Comparison of ENCODE assay signal across 8 cellular contexts in the genomic region with DNA sequence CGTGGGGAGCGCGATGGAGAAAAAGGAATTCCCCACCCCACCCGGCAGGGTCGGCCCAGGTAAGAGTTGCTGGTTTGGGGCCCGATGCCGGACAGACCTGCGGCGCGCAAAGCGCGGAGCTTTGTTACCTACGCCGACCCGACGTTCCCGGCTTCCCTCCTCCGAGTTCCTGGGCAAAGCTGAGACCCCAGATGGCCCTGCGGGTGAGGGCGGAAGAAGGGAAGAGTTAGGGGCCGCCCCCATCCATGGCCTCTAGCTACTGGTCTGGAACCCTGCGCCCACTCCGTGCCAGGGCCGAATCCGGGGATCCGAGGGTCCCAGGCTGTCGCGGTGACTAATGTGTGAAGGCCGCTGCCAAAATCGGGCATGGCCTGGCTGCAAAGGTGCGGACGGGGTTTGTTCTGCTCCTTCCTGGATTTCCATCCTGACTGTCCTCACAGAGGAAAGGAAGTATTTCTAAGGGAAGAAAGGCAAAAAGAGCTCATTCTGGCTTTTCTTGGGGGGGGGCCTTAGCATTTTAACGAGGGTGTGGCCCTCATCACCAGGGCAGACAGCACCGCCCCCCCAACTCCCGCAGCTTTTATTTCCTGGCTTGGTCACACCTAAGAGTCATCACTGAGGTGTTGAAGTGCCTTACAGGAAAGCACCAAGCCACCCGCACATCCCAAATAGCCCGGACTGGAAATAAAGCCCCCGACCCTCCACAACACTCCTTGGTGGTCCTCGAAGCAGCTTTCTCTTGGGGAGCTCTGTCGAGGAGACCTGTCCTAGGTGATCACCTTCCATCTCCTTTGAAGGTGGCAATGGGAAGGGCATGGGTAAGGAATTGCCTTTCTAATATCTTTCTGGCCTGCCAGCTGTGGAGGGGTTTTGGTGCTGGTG. TPM values are rescaled to one million over a fixed set of nuclear protein-coding genes. Genes with fewer than 3 reads are reported as not detected.
A peak's percentile ranks its signal among the peaks of the same experiment; 100 is the strongest.
DNase-seq lines count a peak whose midpoint lies in the region; ATAC-seq, FAIRE-seq and TF ChIP-seq lines count a peak whose summit lies in the region.

No MANE protein-coding gene starts in this region.

- H3K4me1 Mint-ChIP-seq in MCF 10A (ENCODE audit: insufficient read depth, unreplicated experiment) = peaks cover 18% of the 10 kb centered on the region

- peak; percentile 57 for ATAC-seq in HepG2
- ATAC-seq in HG03025 (IDR thresholded peaks at IDR 0.05; ENCODE audit: low FRiP score, unreplicated experiment) = no peak

- DNase-seq in NCI-H146 treated with DMSO at 0.1 percent for 48 hours (lab: John Stamatoyannopoulos, UW; ENCODE audit: unreplicated experiment) = peak; percentile 31
- peak; percentile 62 for DNase-seq in MCF 10A (ENCODE audit: unreplicated experiment)
- peak; percentile 50 for DNase-seq in HepG2 (ENCODE audit: low spot score)
- no peak for DNase-seq in tibial artery
- DNase-seq in SIG-M5 (lab: John Stamatoyannopoulos, UW) = no peak
- DNase-seq in cerebellar nuclear complex (lab: John Stamatoyannopoulos, UW) = no peak

- no peak for FAIRE-seq in HepG2 (lab: Jason Lieb, UNC)

- H3K9me2 ChIP-seq in DOHH2 (replicated peaks; ENCODE audit: control insufficient read depth, low read length) = no peaks in the 10 kb centered on the region

- H3K27ac ChIP-seq in DOHH2 (ENCODE audit: low read depth, low read length) (no peak overlapping the region), HepG2 (ENCODE audit: extremely low read length, insufficient read depth, low read length) (peak overlapping the region; percentile 84), tibial artery (no peak overlapping the region)

- peak overlapping the region; percentile 81 for H3K4me3 Mint-ChIP-seq in MCF 10A (ENCODE audit: unreplicated experiment)

- no peak overlapping the region for H2AFZ ChIP-seq in HepG2 (ENCODE audit: low read length)

- no peaks in the 10 kb centered on the region for H3K27me3 Mint-ChIP-seq in MCF 10A (ENCODE audit: insufficient read depth, unreplicated experiment)

- peak overlapping the region; percentile 91 for H3K9ac ChIP-seq in HepG2 (ENCODE audit: insufficient read depth, low read depth, low read length)

- H3K36me3 ChIP-seq in DOHH2 (ENCODE audit: control insufficient read depth, low read length) (no peaks in the 10 kb centered on the region), HepG2 (replicated peaks in 1 of 2; ENCODE audit: control insufficient read depth in 1 of 2, insufficient read depth in 2 of 2, low read length in 2 of 2) (peaks cover 5 to 8% of the 10 kb centered on the region in 2 experiments; a peak in 4 of 5 replicates), tibial artery (peaks cover 16 to 30% (median 25%) of the 10 kb centered on the region in 3 donors)

- WGBS in HepG2 (ENCODE audit: low lambda C conversion rate) = 5% methylated on average over 27 of the region's 40 CpGs

- peak overlapping the region; percentile 69 for H3K4me2 ChIP-seq in DOHH2 (ENCODE audit: low read length)
- H3K4me2 ChIP-seq in HepG2 (ENCODE audit: low read depth, low read length) = peak overlapping the region; percentile 94

- CTCF ChIA-PET in MCF 10A (lab: Yijun Ruan, JAX) (interaction anchor here (0.5 to 1.7 kb wide), 13 partner anchors 9 to 1569 kb away, joined by 3 to 23 read pairs (median 3); no protein-coding TSS in a partner anchor), HepG2 (lab: Yijun Ruan, JAX; ENCODE audit: low intra/inter-chr PET ratio, low total read pairs) (no interaction called here)

- in situ Hi-C loops in HepG2 (cut with HindIII; ENCODE audit: extremely low pct_ligation_motif_present, low pct_unique_long_range_greater_than_20kb) = loop anchor here (5.0 to 10.0 kb wide), 2 partner anchors 48 to 65 kb away; no protein-coding TSS in a partner anchor

- H3K9me3 Mint-ChIP-seq in MCF 10A (ENCODE audit: unreplicated experiment) = no peaks in the 10 kb centered on the region

- intact Hi-C loops in MCF 10A (cut with micrococcal nuclease) = no loop called here
- intact Hi-C loops in HepG2 (cut with micrococcal nuclease; ENCODE audit: unreplicated experiment) = loop anchor here (2.0 kb wide), 1 partner anchor 18 kb away; a partner anchor contains a TSS
- intact Hi-C loops in tibial artery (cut with DNase I; ENCODE audit: low total_unique reads) = loop anchor here (10.0 kb wide), 1 partner anchor 58 kb away; no protein-coding TSS in a partner anchor

- TF ChIP-seq CTCF in DOHH2 (IDR thresholded peaks at IDR 0.05; ENCODE audit: low read depth, low read length, poor library complexity, severe bottlenecking) (no peak), MCF 10A (IDR thresholded peaks at IDR 0.05; ENCODE audit: unreplicated experiment) (no peak), HepG2 (CRISPR knock-in tag; IDR thresholded peaks at IDR 0.05) (no peak), tibial artery (IDR thresholded peaks at IDR 0.05) (no peak)

- H3K4me3 ChIP-seq in DOHH2 (ENCODE audit: low read length) (peak overlapping the region; percentile 49), HepG2 (replicated peaks in 1 of 3; ENCODE audit: insufficient read depth in 1 of 3, low read depth in 2 of 3, low read length in 3 of 3) (peak overlapping the region; percentile 99 to 100 (median 100)), tibial artery (peak overlapping the region; percentile 38 to 56)

- H3K79me2 ChIP-seq in DOHH2 (ENCODE audit: control insufficient read depth, low read length) (no peaks in the 10 kb centered on the region), HepG2 (ENCODE audit: insufficient read depth, low read length) (peaks cover 52% of the 10 kb centered on the region)

- peaks cover 14% of the 10 kb centered on the region for H3K36me3 Mint-ChIP-seq in MCF 10A (ENCODE audit: insufficient read depth, unreplicated experiment)

- peak; percentile 24 to 32; a peak in 1 of 4 replicates for TF ChIP-seq POLR2A in HepG2 (IDR thresholded peaks at IDR 0.05; ENCODE audit: insufficient read depth in 1 of 2, low read depth in 2 of 2, low read length in 2 of 2)

- H4K20me1 ChIP-seq in DOHH2 (ENCODE audit: control insufficient read depth, insufficient read depth, low read depth, low read length) (no peaks in the 10 kb centered on the region), HepG2 (ENCODE audit: insufficient read depth, low read length) (peaks cover 8% of the 10 kb centered on the region; the same call in 1 of the 2 replicates)

- H3K27ac Mint-ChIP-seq in MCF 10A (ENCODE audit: low read depth, unreplicated experiment) = peak overlapping the region; percentile 61

- H3K27me3 ChIP-seq in DOHH2 (ENCODE audit: control insufficient read depth, low read length) (peaks cover 38% of the 10 kb centered on the region), HepG2 (ENCODE audit: control insufficient read depth in 1 of 2, insufficient read depth in 2 of 2, low read length in 2 of 2) (no peaks in the 10 kb centered on the region; a peak in 1 of 5 replicates), tibial artery (peaks cover 0 to 22% of the 10 kb centered on the region in 2 donors)

- no peak; the same call in 1 of the 2 replicates for TF ChIP-seq RAD21 in HepG2 (CRISPR knock-in tag; IDR thresholded peaks at IDR 0.05)

- no peaks in the 10 kb centered on the region for H3F3A ChIP-seq in DOHH2 (ENCODE audit: control insufficient read depth, insufficient read depth)

- TSS peak; percentile 58 for BruUV-seq in MCF 10A (replicated peaks; lab: Mats Ljungman, UMichigan)
- BruUV-seq in HepG2 (replicated peaks; lab: Mats Ljungman, UMichigan) = no TSS peak

- H3K9me3 ChIP-seq in DOHH2 (ENCODE audit: control insufficient read depth, insufficient read depth, low read length) (no peaks in the 10 kb centered on the region), HepG2 (ENCODE audit: low read length) (no peaks in the 10 kb centered on the region), tibial artery (no peaks in the 10 kb centered on the region)

- POLR2A ChIA-PET in MCF 10A (lab: Yijun Ruan, JAX) = interaction anchor here (0.5 to 4.4 kb wide), 19 partner anchors 12 to 113 kb away, joined by 3 to 60 read pairs (median 9); a partner anchor contains a TSS
- POLR2A ChIA-PET in HepG2 (lab: Yijun Ruan, JAX) = interaction anchor here (1.1 to 4.2 kb wide), 16 partner anchors 12 to 558 kb away, joined by 3 to 103 read pairs (median 6); a partner anchor contains a TSS

- TF ChIP-seq EP300 in HepG2 (IDR thresholded peaks at IDR 0.05; ENCODE audit: low read depth in 2 of 2, low read length in 2 of 2) (no peak), HepG2 (CRISPR knock-in tag; IDR thresholded peaks at IDR 0.05; ENCODE audit: borderline replicate concordance) (no peak)

- H3K4me1 ChIP-seq in DOHH2 (ENCODE audit: control insufficient read depth, low read length) (peaks cover 6% of the 10 kb centered on the region; the same call in 1 of the 2 replicates), HepG2 (ENCODE audit: insufficient read depth, low read length) (peaks cover 52% of the 10 kb centered on the region), tibial artery (peaks cover 0 to 23% (median 12%) of the 10 kb centered on the region in 4 donors)

RNA-seq across cellular contexts. Expression of a gene that starts 1.1 kb away (rescaled TPM):
- total RNA-seq in MCF 10A (2022) (42.6 and 48.4 TPM in 2 replicates), HepG2 (2016; rRNA removed; fragmentation: Illumina TruSeq; extraction: Trizol) (48.5 and 99.8 TPM in 2 replicates)
- 16.1 and 17.5 TPM in 2 replicates for total RNA-seq in HepG2 (2016; cell fraction: cytosol; rRNA removed; fragmentation: Illumina TruSeq; extraction: Trizol; ENCODE audit: low read depth)
- total RNA-seq in HepG2 (2016; cell fraction: insoluble cytoplasmic fraction; rRNA removed; fragmentation: Illumina TruSeq; extraction: Trizol) = 42.2 and 99.6 TPM in 2 replicates
- total RNA-seq in HepG2 (2016; cell fraction: membrane; rRNA removed; fragmentation: Illumina TruSeq; extraction: Trizol) = 29.0 and 31.7 TPM in 2 replicates
- 111 and 135 TPM in 2 replicates for total RNA-seq in HepG2 (2016; cell fraction: nucleus; rRNA removed; fragmentation: Illumina TruSeq; extraction: Trizol)
- 98.5 and 116 TPM in 2 replicates for polyA plus RNA-seq in HepG2 (2011; rRNA removed)
- 75.5 and 97.3 TPM in 2 replicates for polyA plus RNA-seq in HepG2 (2011; cell fraction: cytosol; rRNA removed)
- polyA plus RNA-seq in HepG2 (2011; cell fraction: nucleus; rRNA removed) = 240 and 289 TPM in 2 replicates
- polyA plus RNA-seq in HepG2 (2012) = 93.9 and 95.7 TPM in 2 replicates
- 6.8 and 7.3 TPM in 2 replicates for polyA plus RNA-seq in HepG2 (2016; cell fraction: cytosol; fragmentation: Illumina TruSeq; extraction: Trizol; ENCODE audit: low read depth)
- 34.4 and 38.1 TPM in 2 replicates for polyA plus RNA-seq in HepG2 (2016; cell fraction: insoluble cytoplasmic fraction; fragmentation: Illumina TruSeq; extraction: Trizol; ENCODE audit: low read depth)
- 12.8 and 15.4 TPM in 2 replicates for polyA plus RNA-seq in HepG2 (2016; cell fraction: membrane; fragmentation: Illumina TruSeq; extraction: Trizol; ENCODE audit: low read depth)
- polyA plus RNA-seq in HepG2 (2016; cell fraction: nucleus; fragmentation: Illumina TruSeq; extraction: Trizol; ENCODE audit: insufficient read depth, low read depth) = 220 and 224 TPM in 2 replicates
- polyA minus RNA-seq in HepG2 (2011; rRNA and poly(A)+ RNA removed; ENCODE audit: low replicate concordance) = 0.19 and 231 TPM in 2 replicates
- 83.9 and 88.1 TPM in 2 replicates for polyA minus RNA-seq in HepG2 (2011; cell fraction: cytosol; rRNA and poly(A)+ RNA removed)
- 66.0 and 71.1 TPM in 2 replicates for polyA minus RNA-seq in HepG2 (2011; cell fraction: nucleus; rRNA and poly(A)+ RNA removed)

RNA-seq across cellular contexts. Expression of a gene that starts 17.7 kb away (rescaled TPM):
- total RNA-seq in MCF 10A (2022) (17.5 and 23.4 TPM in 2 replicates), HepG2 (2016; rRNA removed; fragmentation: Illumina TruSeq; extraction: Trizol) (45.4 and 45.8 TPM in 2 replicates)
- 8.5 and 8.8 TPM in 2 replicates for total RNA-seq in HepG2 (2016; cell fraction: cytosol; rRNA removed; fragmentation: Illumina TruSeq; extraction: Trizol; ENCODE audit: low read depth)
- total RNA-seq in HepG2 (2016; cell fraction: insoluble cytoplasmic fraction; rRNA removed; fragmentation: Illumina TruSeq; extraction: Trizol) = 47.2 and 51.0 TPM in 2 replicates
- total RNA-seq in HepG2 (2016; cell fraction: membrane; rRNA removed; fragmentation: Illumina TruSeq; extraction: Trizol) = 13.3 and 15.2 TPM in 2 replicates
- 35.8 and 40.4 TPM in 2 replicates for total RNA-seq in HepG2 (2016; cell fraction: nucleus; rRNA removed; fragmentation: Illumina TruSeq; extraction: Trizol)
- 70.4 and 89.4 TPM in 2 replicates for polyA plus RNA-seq in HepG2 (2011; rRNA removed)
- polyA plus RNA-seq in HepG2 (2011; cell fraction: cytosol; rRNA removed) = 29.9 and 38.2 TPM in 2 replicates
- polyA plus RNA-seq in HepG2 (2011; cell fraction: nucleus; rRNA removed) = 249 and 270 TPM in 2 replicates
- polyA plus RNA-seq in HepG2 (2012) = 56.0 and 58.1 TPM in 2 replicates
- 4.5 and 5.4 TPM in 2 replicates for polyA plus RNA-seq in HepG2 (2016; cell fraction: cytosol; fragmentation: Illumina TruSeq; extraction: Trizol; ENCODE audit: low read depth)
- polyA plus RNA-seq in HepG2 (2016; cell fraction: insoluble cytoplasmic fraction; fragmentation: Illumina TruSeq; extraction: Trizol; ENCODE audit: low read depth) = 32.7 and 33.8 TPM in 2 replicates
- polyA plus RNA-seq in HepG2 (2016; cell fraction: membrane; fragmentation: Illumina TruSeq; extraction: Trizol; ENCODE audit: low read depth) = 6.9 and 7.6 TPM in 2 replicates
- 72.9 and 91.6 TPM in 2 replicates for polyA plus RNA-seq in HepG2 (2016; cell fraction: nucleus; fragmentation: Illumina TruSeq; extraction: Trizol; ENCODE audit: insufficient read depth, low read depth)
- 12.0 and 88.9 TPM in 2 replicates for polyA minus RNA-seq in HepG2 (2011; rRNA and poly(A)+ RNA removed; ENCODE audit: low replicate concordance)
- polyA minus RNA-seq in HepG2 (2011; cell fraction: cytosol; rRNA and poly(A)+ RNA removed) = 22.5 and 32.4 TPM in 2 replicates
- 64.2 and 74.3 TPM in 2 replicates for polyA minus RNA-seq in HepG2 (2011; cell fraction: nucleus; rRNA and poly(A)+ RNA removed)

RNA-seq across cellular contexts. Expression of a gene that starts 17.9 kb away (rescaled TPM):
- total RNA-seq in MCF 10A (2022) = 155 and 174 TPM in 2 replicates
- 56.1 and 56.8 TPM in 2 replicates for total RNA-seq in HepG2 (2016; rRNA removed; fragmentation: Illumina TruSeq; extraction: Trizol)
- total RNA-seq in HepG2 (2016; cell fraction: cytosol; rRNA removed; fragmentation: Illumina TruSeq; extraction: Trizol; ENCODE audit: low read depth) = 24.7 and 25.2 TPM in 2 replicates
- total RNA-seq in HepG2 (2016; cell fraction: insoluble cytoplasmic fraction; rRNA removed; fragmentation: Illumina TruSeq; extraction: Trizol) = 45.8 and 58.5 TPM in 2 replicates
- 19.8 and 24.7 TPM in 2 replicates for total RNA-seq in HepG2 (2016; cell fraction: membrane; rRNA removed; fragmentation: Illumina TruSeq; extraction: Trizol)
- total RNA-seq in HepG2 (2016; cell fraction: nucleus; rRNA removed; fragmentation: Illumina TruSeq; extraction: Trizol) = 29.3 and 31.1 TPM in 2 replicates
- 65.6 and 69.9 TPM in 2 replicates for polyA plus RNA-seq in HepG2 (2011; rRNA removed)
- 54.5 and 71.8 TPM in 2 replicates for polyA plus RNA-seq in HepG2 (2011; cell fraction: cytosol; rRNA removed)
- polyA plus RNA-seq in HepG2 (2011; cell fraction: nucleus; rRNA removed) = 75.8 and 91.0 TPM in 2 replicates
- 95.2 and 116 TPM in 2 replicates for polyA plus RNA-seq in HepG2 (2012)
- 24.0 and 25.5 TPM in 2 replicates for polyA plus RNA-seq in HepG2 (2016; cell fraction: cytosol; fragmentation: Illumina TruSeq; extraction: Trizol; ENCODE audit: low read depth)
- polyA plus RNA-seq in HepG2 (2016; cell fraction: insoluble cytoplasmic fraction; fragmentation: Illumina TruSeq; extraction: Trizol; ENCODE audit: low read depth) = 88.5 and 104 TPM in 2 replicates
- polyA plus RNA-seq in HepG2 (2016; cell fraction: membrane; fragmentation: Illumina TruSeq; extraction: Trizol; ENCODE audit: low read depth) = 24.2 and 27.0 TPM in 2 replicates
- polyA plus RNA-seq in HepG2 (2016; cell fraction: nucleus; fragmentation: Illumina TruSeq; extraction: Trizol; ENCODE audit: insufficient read depth, low read depth) = 91.3 and 95.0 TPM in 2 replicates
- 45.8 and 60.7 TPM in 2 replicates for polyA minus RNA-seq in HepG2 (2011; rRNA and poly(A)+ RNA removed; ENCODE audit: low replicate concordance)
- 30.5 and 54.2 TPM in 2 replicates for polyA minus RNA-seq in HepG2 (2011; cell fraction: cytosol; rRNA and poly(A)+ RNA removed)
- polyA minus RNA-seq in HepG2 (2011; cell fraction: nucleus; rRNA and poly(A)+ RNA removed) = 18.3 and 19.6 TPM in 2 replicates

RNA-seq across cellular contexts. Expression of a gene that starts 23.5 kb away (rescaled TPM):
- total RNA-seq in MCF 10A (2022) = 22.7 and 31.4 TPM in 2 replicates
- total RNA-seq in HepG2 (2016; rRNA removed; fragmentation: Illumina TruSeq; extraction: Trizol) = 30.7 and 32.0 TPM in 2 replicates
- total RNA-seq in HepG2 (2016; cell fraction: cytosol; rRNA removed; fragmentation: Illumina TruSeq; extraction: Trizol; ENCODE audit: low read depth) = 1.6 and 2.2 TPM in 2 replicates
- 27.3 and 31.2 TPM in 2 replicates for total RNA-seq in HepG2 (2016; cell fraction: insoluble cytoplasmic fraction; rRNA removed; fragmentation: Illumina TruSeq; extraction: Trizol)
- 5.8 and 6.7 TPM in 2 replicates for total RNA-seq in HepG2 (2016; cell fraction: membrane; rRNA removed; fragmentation: Illumina TruSeq; extraction: Trizol)
- 34.6 and 35.9 TPM in 2 replicates for total RNA-seq in HepG2 (2016; cell fraction: nucleus; rRNA removed; fragmentation: Illumina TruSeq; extraction: Trizol)
- 60.7 and 79.4 TPM in 2 replicates for polyA plus RNA-seq in HepG2 (2011; rRNA removed)
- polyA plus RNA-seq in HepG2 (2011; cell fraction: cytosol; rRNA removed) = 38.0 and 49.6 TPM in 2 replicates
- 221 and 265 TPM in 2 replicates for polyA plus RNA-seq in HepG2 (2011; cell fraction: nucleus; rRNA removed)
- 36.5 and 41.4 TPM in 2 replicates for polyA plus RNA-seq in HepG2 (2012)
- 1.1 and 1.4 TPM in 2 replicates for polyA plus RNA-seq in HepG2 (2016; cell fraction: cytosol; fragmentation: Illumina TruSeq; extraction: Trizol; ENCODE audit: low read depth)
- 16.9 and 21.5 TPM in 2 replicates for polyA plus RNA-seq in HepG2 (2016; cell fraction: insoluble cytoplasmic fraction; fragmentation: Illumina TruSeq; extraction: Trizol; ENCODE audit: low read depth)
- polyA plus RNA-seq in HepG2 (2016; cell fraction: membrane; fragmentation: Illumina TruSeq; extraction: Trizol; ENCODE audit: low read depth) = 2.2 and 2.7 TPM in 2 replicates
- polyA plus RNA-seq in HepG2 (2016; cell fraction: nucleus; fragmentation: Illumina TruSeq; extraction: Trizol; ENCODE audit: insufficient read depth, low read depth) = 63.7 and 70.4 TPM in 2 replicates
- 14.4 and 143 TPM in 2 replicates for polyA minus RNA-seq in HepG2 (2011; rRNA and poly(A)+ RNA removed; ENCODE audit: low replicate concordance)
- polyA minus RNA-seq in HepG2 (2011; cell fraction: cytosol; rRNA and poly(A)+ RNA removed) = 44.5 and 45.5 TPM in 2 replicates
- polyA minus RNA-seq in HepG2 (2011; cell fraction: nucleus; rRNA and poly(A)+ RNA removed) = 65.0 and 67.0 TPM in 2 replicates

RNA-seq across cellular contexts. Expression of a gene that starts 55.7 kb away (rescaled TPM):
- total RNA-seq in MCF 10A (2022) (72.8 and 80.4 TPM in 2 replicates), HepG2 (2016; rRNA removed; fragmentation: Illumina TruSeq; extraction: Trizol) (144 and 184 TPM in 2 replicates)
- 41.5 and 43.9 TPM in 2 replicates for total RNA-seq in HepG2 (2016; cell fraction: cytosol; rRNA removed; fragmentation: Illumina TruSeq; extraction: Trizol; ENCODE audit: low read depth)
- 139 and 185 TPM in 2 replicates for total RNA-seq in HepG2 (2016; cell fraction: insoluble cytoplasmic fraction; rRNA removed; fragmentation: Illumina TruSeq; extraction: Trizol)
- total RNA-seq in HepG2 (2016; cell fraction: membrane; rRNA removed; fragmentation: Illumina TruSeq; extraction: Trizol) = 82.9 and 85.4 TPM in 2 replicates
- total RNA-seq in HepG2 (2016; cell fraction: nucleus; rRNA removed; fragmentation: Illumina TruSeq; extraction: Trizol) = 49.7 and 52.1 TPM in 2 replicates
- polyA plus RNA-seq in HepG2 (2011; rRNA removed) = 29.5 and 31.1 TPM in 2 replicates
- 28.3 and 36.3 TPM in 2 replicates for polyA plus RNA-seq in HepG2 (2011; cell fraction: cytosol; rRNA removed)
- 8.2 and 11.1 TPM in 2 replicates for polyA plus RNA-seq in HepG2 (2011; cell fraction: nucleus; rRNA removed)
- polyA plus RNA-seq in HepG2 (2012) = 35.6 and 36.9 TPM in 2 replicates
- polyA plus RNA-seq in HepG2 (2016; cell fraction: cytosol; fragmentation: Illumina TruSeq; extraction: Trizol; ENCODE audit: low read depth) = 26.9 and 28.8 TPM in 2 replicates
- polyA plus RNA-seq in HepG2 (2016; cell fraction: insoluble cytoplasmic fraction; fragmentation: Illumina TruSeq; extraction: Trizol; ENCODE audit: low read depth) = 145 and 156 TPM in 2 replicates
- polyA plus RNA-seq in HepG2 (2016; cell fraction: membrane; fragmentation: Illumina TruSeq; extraction: Trizol; ENCODE audit: low read depth) = 45.9 and 51.4 TPM in 2 replicates
- 64.0 and 64.6 TPM in 2 replicates for polyA plus RNA-seq in HepG2 (2016; cell fraction: nucleus; fragmentation: Illumina TruSeq; extraction: Trizol; ENCODE audit: insufficient read depth, low read depth)
- 22.6 and 58.3 TPM in 2 replicates for polyA minus RNA-seq in HepG2 (2011; rRNA and poly(A)+ RNA removed; ENCODE audit: low replicate concordance)
- polyA minus RNA-seq in HepG2 (2011; cell fraction: cytosol; rRNA and poly(A)+ RNA removed) = 22.8 and 24.6 TPM in 2 replicates
- 12.1 and 18.5 TPM in 2 replicates for polyA minus RNA-seq in HepG2 (2011; cell fraction: nucleus; rRNA and poly(A)+ RNA removed)

Comparison
In these comparisons a context has a peak if more than half of its experiments do, and no peak if none do; other contexts are left out.
1. H3K4me3 ChIP-seq: peak in every context shown above with its lines; median percentile 100 in HepG2; 49 in DOHH2; 47 in tibial artery.
2. DNase-seq: peak in NCI-H146 treated with DMSO at 0.1 percent for 48 hours (single experiment), MCF 10A (single experiment) and HepG2 (single experiment); none in tibial artery (0 of 2), SIG-M5 (single experiment) and cerebellar nuclear complex (0 of 2).